ENCODE assay signal across 8 cellular contexts in genomic region chr14:105180598-105181528, GRCh38. TPM values are rescaled to one million over a fixed set of nuclear protein-coding genes. Genes with fewer than 3 reads are reported as not detected.
DNase-seq lines count a peak whose midpoint lies in the region; ATAC-seq, FAIRE-seq and TF ChIP-seq lines count a peak whose summit lies in the region.

TSS of gene NUDT14 (minus strand) at chr14:105181312. CDS start at chr14:105181209, 103 bp downstream.

- H4K20me1 ChIP-seq in H1 (replicated peaks in 1 of 2; ENCODE audit: control insufficient read depth in 1 of 2, insufficient read depth in 2 of 2, low read length in 2 of 2), result peaks cover 5 to 10% of the 10 kb centered on the region in 2 experiments

- peak within 1 kb of the TSS; percentile 68 to 74 for H3K4me2 ChIP-seq in H1 (ENCODE audit: insufficient read depth in 1 of 2, low read depth in 2 of 2, low read length in 2 of 2)

- no peak within 1 kb of the TSS for H2AFZ ChIP-seq in H1 (ENCODE audit: low read length)

- DNase-seq in GM06990 (ENCODE audit: extremely low read depth, insufficient read length) (peak; percentile 70), HFF-Myc (ENCODE audit: extremely low read depth, low read depth) (no peak), NCI-H2227 (lab: John Stamatoyannopoulos, UW; ENCODE audit: unreplicated experiment) (peak; percentile 79), H1 (ENCODE audit: low read depth in 1 of 2, low spot score in 2 of 2) (peak in 1 of 2 experiments; percentile 92)
- DNase-seq in activated CD8-positive, alpha-beta memory T cell treated with anti-CD3 and anti-CD28 coated beads for 4 hours (ENCODE audit: low read depth in 2 of 2), result peak; percentile 62 to 76
- DNase-seq in stimulated activated CD8-positive, alpha-beta memory T cell treated with anti-CD3 and anti-CD28 coated beads, Interleukin-4, amount 100 ng/mL, for 48 hours, result peak; percentile 87

- H3K27me3 ChIP-seq in GM06990 (replicated peaks; ENCODE audit: control insufficient read depth, insufficient read depth, low read length) (peaks cover 3% of the 10 kb centered on the region; the same call in 1 of the 2 replicates), H1 (replicated peaks in 1 of 4; ENCODE audit: control insufficient read depth in 3 of 4, extremely low read depth in 1 of 4, insufficient read depth in 3 of 4, low read length in 3 of 4) (peaks cover 0 to 10% (median 8%) of the 10 kb centered on the region in 4 experiments; a peak in 4 of 7 replicates), mononuclear cell (ENCODE audit: insufficient read depth, low read length) (no peaks in the 10 kb centered on the region)

- FAIRE-seq in H1 (lab: Jason Lieb, UNC), result no peak

- H3K4me3 ChIP-seq in GM06990 (replicated peaks; ENCODE audit: low read depth, low read length), result peak within 1 kb of the TSS; percentile 59
- H3K4me3 ChIP-seq in HFF-Myc (replicated peaks; ENCODE audit: low read depth, low read length), result peak within 1 kb of the TSS; percentile 38
- peak within 1 kb of the TSS; percentile 33 to 72 (median 53); a peak in 7 of 8 replicates for H3K4me3 ChIP-seq in H1 (ENCODE audit: extremely low read depth in 1 of 4, insufficient read depth in 2 of 4, low read depth in 3 of 4, low read length in 4 of 4)
- peak within 1 kb of the TSS; percentile 28 for H3K4me3 ChIP-seq in mononuclear cell (ENCODE audit: low read length)

- H3K14ac ChIP-seq in H1 (ENCODE audit: insufficient read length), result no peak within 1 kb of the TSS

- POLR2A ChIA-PET in H1 (lab: Charles Lee; ENCODE audit: partially characterized antibody), result interaction anchor here (1.0 to 1.1 kb wide), 2 partner anchors 15 to 23 kb away, joined by 3 read pairs; no protein-coding TSS in a partner anchor

- peaks cover 3% of the 10 kb centered on the region; the same call in 1 of the 2 replicates for H3K23me2 ChIP-seq in H1 (ENCODE audit: low read depth, low read length)

- no peaks in the 10 kb centered on the region for H3K36me3 ChIP-seq in GM06990 (ENCODE audit: control insufficient read depth, insufficient read depth, low read length)
- no peaks in the 10 kb centered on the region for H3K36me3 ChIP-seq in H1 (ENCODE audit: control insufficient read depth in 2 of 4, insufficient read depth in 4 of 4, low read length in 3 of 4)

- no peaks in the 10 kb centered on the region for H3K79me2 ChIP-seq in H1 (ENCODE audit: control insufficient read depth in 1 of 2, insufficient read depth in 2 of 2, low read length in 2 of 2)

- no peak within 1 kb of the TSS for H3K56ac ChIP-seq in H1 (replicated peaks; ENCODE audit: insufficient read length, low read depth, low read length)

- H2BK15ac ChIP-seq in H1 (ENCODE audit: low read length), result no peak within 1 kb of the TSS

- no peak for TF ChIP-seq RAD21 in H1 (IDR thresholded peaks at IDR 0.05 in 1 of 2, conservative IDR thresholded peaks at IDR 0.05 in 1 of 2; ENCODE audit: low read depth in 2 of 2, low read length in 2 of 2)

- no peak within 1 kb of the TSS for H3K27ac ChIP-seq in H1 (ENCODE audit: low read depth, low read length)

- no peak within 1 kb of the TSS; the same call in 1 of the 2 replicates for H4K8ac ChIP-seq in H1 (ENCODE audit: extremely low read depth, insufficient read depth, low read length)

- H3K4me1 ChIP-seq in H1 (replicated peaks in 1 of 4; ENCODE audit: control insufficient read depth in 3 of 4, insufficient read depth in 4 of 4, low read length in 3 of 4) (peaks cover 0 to 10% (median 1%) of the 10 kb centered on the region in 4 experiments; a peak in 1 of 7 replicates), mononuclear cell (ENCODE audit: insufficient read depth, low read length) (peaks cover 25% of the 10 kb centered on the region)

- H2AK5ac ChIP-seq in H1 (ENCODE audit: low read depth, low read length), result no peak within 1 kb of the TSS

- H3K4ac ChIP-seq in H1 (replicated peaks; ENCODE audit: insufficient read length, low read depth, low read length), result peak within 1 kb of the TSS; percentile 69

- no peak for TF ChIP-seq EP300 in H1 (IDR thresholded peaks at IDR 0.05; ENCODE audit: borderline replicate concordance in 1 of 2, low read depth in 2 of 2, low read length in 2 of 2)

- ATAC-seq in GM21367 (IDR thresholded peaks at IDR 0.05; ENCODE audit: unreplicated experiment), result no peak

- no peak within 1 kb of the TSS for H4K91ac ChIP-seq in H1 (replicated peaks; ENCODE audit: insufficient read length, low read length)

- H3K9me3 ChIP-seq in H1 (ENCODE audit: insufficient read depth in 2 of 2, low read depth in 1 of 2, low read length in 1 of 2) (no peaks in the 10 kb centered on the region), mononuclear cell (ENCODE audit: low read depth, low read length) (no peaks in the 10 kb centered on the region)

- 0% methylated on average over 17 of the region's 105 CpGs; no CpG with 5 or more reads in 1 of the 2 experiments for WGBS in H1 (ENCODE audit: extremely low coverage in 1 of 2, insufficient coverage in 1 of 2, insufficient read length in 1 of 2, insufficient replicate concordance in 2 of 2, low coverage in 1 of 2, low lambda C conversion rate in 2 of 2, missing lambda C conversion rate in 1 of 2), 2 experiments

- TF ChIP-seq CTCF in GM06990 (IDR thresholded peaks at IDR 0.05; ENCODE audit: insufficient read depth, low read length, poor library complexity, severe bottlenecking), result no peak
- TF ChIP-seq CTCF in HFF-Myc (IDR thresholded peaks at IDR 0.05; ENCODE audit: low read depth, low read length, missing control alignments), result no peak
- TF ChIP-seq CTCF in H1 (IDR thresholded peaks at IDR 0.05; ENCODE audit: control extremely low read depth in 1 of 3, insufficient read depth in 1 of 3, low read depth in 1 of 3, low read length in 3 of 3), result no peak

- TF ChIP-seq POLR2A in H1 (IDR thresholded peaks at IDR 0.05; ENCODE audit: control extremely low read depth in 1 of 2, low read depth in 2 of 2, low read length in 2 of 2), result no peak

- H3K79me1 ChIP-seq in H1 (ENCODE audit: low read depth, low read length), result no peaks in the 10 kb centered on the region; the same call in 1 of the 2 replicates

- no peak within 1 kb of the TSS for H2BK20ac ChIP-seq in H1 (ENCODE audit: low read length)

- H4K5ac ChIP-seq in H1 (ENCODE audit: insufficient read length, low read depth, low read length), result no peak within 1 kb of the TSS

- no peak within 1 kb of the TSS for H2BK5ac ChIP-seq in H1 (ENCODE audit: low read depth, low read length)

- H3K18ac ChIP-seq in H1 (ENCODE audit: extremely low read depth, low read length), result no peak within 1 kb of the TSS; the same call in 1 of the 2 replicates

- H2BK12ac ChIP-seq in H1 (ENCODE audit: low read depth, low read length), result no peak within 1 kb of the TSS

- CTCF ChIA-PET in H1 (lab: Charles Lee; ENCODE audit: partially characterized antibody), result interaction anchor here (0.8 to 2.7 kb wide), 18 partner anchors 8 to 171 kb away, joined by 3 to 27 read pairs (median 5); partner anchors contain the start of genes BTBD6, JAG2 and PACS2

- no peak within 1 kb of the TSS for H3K23ac ChIP-seq in H1 (ENCODE audit: insufficient read length)

- H3K9ac ChIP-seq in H1 (replicated peaks in 1 of 4; ENCODE audit: extremely low read depth in 1 of 4, low read depth in 3 of 4, low read length in 3 of 4), result no peak within 1 kb of the TSS

- H2BK120ac ChIP-seq in H1 (replicated peaks; ENCODE audit: low read depth, low read length), result no peak within 1 kb of the TSS

TF ChIP-seq in H1, 55 proteins besides CTCF, POLR2A, EP300 and RAD21:
- peak; percentile 72 for TF ChIP-seq KDM4A (IDR thresholded peaks at IDR 0.05; ENCODE audit: low read depth, low read length, severe bottlenecking)
- TF ChIP-seq ATF3 (IDR thresholded peaks at IDR 0.05; ENCODE audit: insufficient read depth, low read depth, low read length), result no peak
- TF ChIP-seq FOSL1 (IDR thresholded peaks at IDR 0.05; ENCODE audit: insufficient read depth, low read depth, low read length), result 0 out of 2 replicates have a peak, but pooled peaks have one; percentile 3
- peak; percentile 25; the same call in 1 of the 2 replicates for TF ChIP-seq NRF1 (IDR thresholded peaks at IDR 0.05; ENCODE audit: low read depth, low read length)
- no peak for TF ChIP-seq EGR1 (IDR thresholded peaks at IDR 0.05; ENCODE audit: borderline replicate concordance, low read depth, low read length)
- peak; percentile 59 for TF ChIP-seq PHF8 (conservative IDR thresholded peaks at IDR 0.05; ENCODE audit: low read depth, low read length)
- TF ChIP-seq CEBPB (IDR thresholded peaks at IDR 0.05; ENCODE audit: low read depth, low read length), result no peak
- TF ChIP-seq RNF2 (IDR thresholded peaks at IDR 0.05; ENCODE audit: borderline replicate concordance, low read depth, low read length, missing control alignments, poor library complexity, severe bottlenecking), result no peak

RNA-seq across cellular contexts. Expression of gene NUDT14, which starts in this region (rescaled TPM):
- 33.3 and 33.6 TPM in 2 replicates for total RNA-seq in H1 (2021; fragmentation: NEBNext Ultra II Directional; extraction: Animal tissue kit (Norgen Biotek cat#: 25700))
- 25.5 and 40.3 TPM in 2 replicates for polyA plus RNA-seq in H1 (2011; rRNA removed)
- 35.2 TPM for polyA plus RNA-seq in H1 (2011; cell fraction: cytosol; rRNA removed)
- 49.1 TPM for polyA plus RNA-seq in H1 (2011; cell fraction: nucleus; rRNA removed)
- polyA plus RNA-seq in H1 (2012, experiment 1 of 2), result 28.3 to 44.3 TPM (median 38.0 TPM) in 4 replicates
- polyA plus RNA-seq in H1 (2012, experiment 2 of 2), result 26.9 TPM
- 21.1 TPM for polyA plus RNA-seq in H1 (2013, experiment 1 of 2)
- 19.1 TPM for polyA plus RNA-seq in H1 (2013, experiment 2 of 2)
- polyA minus RNA-seq in H1 (2011; rRNA and poly(A)+ RNA removed), result 3.2 and 4.2 TPM in 2 replicates
- 13.7 TPM for polyA minus RNA-seq in H1 (2011; cell fraction: cytosol; rRNA and poly(A)+ RNA removed)
- polyA minus RNA-seq in H1 (2011; cell fraction: nucleus; rRNA and poly(A)+ RNA removed), result 12.6 TPM
- 6.3 TPM for total RNA-seq in mononuclear cell
